Comparison of ENCODE assay signal across 19 cellular contexts in genomic region chr19:40392123-40392522, GRCh38. TPM values are rescaled to one million over a fixed set of nuclear protein-coding genes. Genes with fewer than 3 reads are reported as not detected.
DNase-seq lines count a peak whose midpoint lies in the region; ATAC-seq and TF ChIP-seq lines count a peak whose summit lies in the region.
"Had no signal": no experiment of that assay in that cellular context is flagged by ENCODE, and none has a peak within 500 bp of the region (broad histone marks: within the 10 kb centered on the region; RNA-seq: fewer than 3 reads in every experiment).

No MANE protein-coding gene starts in this region.

- POLR2A ChIA-PET in PC-9 (lab: Charles Lee; ENCODE audit: unreplicated experiment): no interaction called here

- H3K27me3 ChIP-seq in PC-9 (ENCODE audit: insufficient read depth, low read depth) (no peaks in the 10 kb centered on the region), lower lobe of right lung (ENCODE audit: low read depth) (no peaks in the 10 kb centered on the region)
- H3K27me3 ChIP-seq: BLaER1 had no signal

- ATAC-seq in lower lobe of right lung (no peak), GM21529 (IDR thresholded peaks at IDR 0.05; ENCODE audit: unreplicated experiment) (no peak), GM18505 (IDR thresholded peaks at IDR 0.05; ENCODE audit: unreplicated experiment) (no peak)
- ATAC-seq in stimulated activated effector memory CD8-positive, alpha-beta T cell treated with anti-CD3 and anti-CD28 coated beads, Interleukin-12 subunit alpha, Interleukin-12 subunit beta, amount 100 ng/mL, for 72 hours: no peak
- ATAC-seq: CD8-positive, alpha-beta T cell had no signal

- H3K4me3 ChIP-seq in PC-9: no peak overlapping the region
- H3K4me3 ChIP-seq in lower lobe of right lung: no peak overlapping the region
- H3K4me3 ChIP-seq: BLaER1, GM23248 had no signal

- peak overlapping the region; percentile 73; the same call in 1 of the 2 replicates for H2AFZ ChIP-seq in PC-9
- H2AFZ ChIP-seq: GM23248 had no signal

- DNase-seq in PC-9 (no peak), lower lobe of right lung (no peak), immature natural killer cell (no peak), nucleus accumbens (lab: John Stamatoyannopoulos, UW) (no peak)
- no peak for DNase-seq in stimulated activated effector memory CD8-positive, alpha-beta T cell treated with anti-CD3 and anti-CD28 coated beads, Interleukin-12 subunit alpha, Interleukin-12 subunit beta, amount 100 ng/mL, for 72 hours (ENCODE audit: low spot score in 2 of 2)
- DNase-seq: CD8-positive, alpha-beta T cell; DMS79; GM23248; KG1; NCI-H1105 treated with DMSO at 0.1 percent for 48 hours; NCI-H1694; NCI-H748 treated with DMSO at 0.1 percent for 48 hours; NK-92 treated with Interleukin-12 subunit alpha and Interleukin-12 subunit beta, amount 100 ng/mL, for 24 hours; Right ventricle myocardium superior had no signal

- no peaks in the 10 kb centered on the region for H3K9me2 ChIP-seq in PC-9 (ENCODE audit: insufficient read depth)

- H4K20me1 ChIP-seq in PC-9 (ENCODE audit: insufficient read depth): no peaks in the 10 kb centered on the region
- H4K20me1 ChIP-seq: BLaER1 had no signal

- no peak overlapping the region for H3K4me3 Mint-ChIP-seq in stimulated activated effector memory CD8-positive, alpha-beta T cell treated with anti-CD3 and anti-CD28 coated beads, Interleukin-12 subunit alpha, Interleukin-12 subunit beta, amount 100 ng/mL, for 72 hours
- no peak overlapping the region for H3K4me3 Mint-ChIP-seq in immature natural killer cell
- H3K4me3 Mint-ChIP-seq: CD8-positive, alpha-beta T cell had no signal

- peaks cover 0 to 2% (median 1%) of the 10 kb centered on the region in 3 donors for H3K27me3 Mint-ChIP-seq in immature natural killer cell (ENCODE audit: low read depth in 3 of 3)

- no peaks in the 10 kb centered on the region for H3K9me3 Mint-ChIP-seq in stimulated activated effector memory CD8-positive, alpha-beta T cell treated with anti-CD3 and anti-CD28 coated beads, Interleukin-12 subunit alpha, Interleukin-12 subunit beta, amount 100 ng/mL, for 72 hours
- H3K9me3 Mint-ChIP-seq in immature natural killer cell: no peaks in the 10 kb centered on the region
- H3K9me3 Mint-ChIP-seq: CD8-positive, alpha-beta T cell had no signal

- intact Hi-C loops in PC-9 (cut with micrococcal nuclease; ENCODE audit: unreplicated experiment): loop anchor here (2.0 to 10.0 kb wide), 3 partner anchors 45 to 133 kb away; partner anchors contain the start of genes BLVRB, C19orf47 and PLD3
- intact Hi-C loops in lower lobe of right lung (cut with DNase I): no loop called here

- no peak for TF ChIP-seq CTCF in C4-2B (conservative IDR thresholded peaks at IDR 0.05)
- TF ChIP-seq CTCF in PC-9 (conservative IDR thresholded peaks at IDR 0.05): no peak
- no peak for TF ChIP-seq CTCF in lower lobe of right lung (IDR thresholded peaks at IDR 0.05)

- H3K36me3 Mint-ChIP-seq in stimulated activated effector memory CD8-positive, alpha-beta T cell treated with anti-CD3 and anti-CD28 coated beads, Interleukin-12 subunit alpha, Interleukin-12 subunit beta, amount 100 ng/mL, for 72 hours: no peaks in the 10 kb centered on the region
- H3K36me3 Mint-ChIP-seq in immature natural killer cell: no peaks in the 10 kb centered on the region
- H3K36me3 Mint-ChIP-seq: CD8-positive, alpha-beta T cell had no signal

- no peaks in the 10 kb centered on the region for H3K4me1 Mint-ChIP-seq in stimulated activated effector memory CD8-positive, alpha-beta T cell treated with anti-CD3 and anti-CD28 coated beads, Interleukin-12 subunit alpha, Interleukin-12 subunit beta, amount 100 ng/mL, for 72 hours
- H3K4me1 Mint-ChIP-seq in immature natural killer cell: no peaks in the 10 kb centered on the region

- H3K4me2 ChIP-seq in PC-9: peak overlapping the region; percentile 77
- H3K4me2 ChIP-seq: BLaER1 had no signal

- BruUV-seq in PC-9 (replicated peaks; lab: Mats Ljungman, UMichigan): no TSS peak

- CTCF ChIA-PET in PC-9 (lab: Charles Lee): no interaction called here

- no peaks in the 10 kb centered on the region for H3K79me2 ChIP-seq in PC-9 (ENCODE audit: low read depth)

- peaks cover 18% of the 10 kb centered on the region for H3K4me1 ChIP-seq in PC-9 (replicated peaks; ENCODE audit: insufficient read depth)
- H3K4me1 ChIP-seq in lower lobe of right lung: peaks cover 15% of the 10 kb centered on the region

- no peaks in the 10 kb centered on the region; the same call in 1 of the 2 replicates for H3F3A ChIP-seq in PC-9 (ENCODE audit: insufficient read depth, low read depth)

- H3K36me3 ChIP-seq in PC-9 (ENCODE audit: low read depth) (no peaks in the 10 kb centered on the region), lower lobe of right lung (peaks cover 16% of the 10 kb centered on the region)
- H3K36me3 ChIP-seq: BLaER1 had no signal

- H3K9me3 ChIP-seq in PC-9 (ENCODE audit: insufficient read depth, low read depth) (no peaks in the 10 kb centered on the region), lower lobe of right lung (no peaks in the 10 kb centered on the region)
- H3K9me3 ChIP-seq: BLaER1 had no signal

- no peak for TF ChIP-seq POLR2A in GM18505 (IDR thresholded peaks at IDR 0.05; ENCODE audit: borderline replicate concordance, extremely low read depth, insufficient read depth, insufficient read length)

- H3K27ac Mint-ChIP-seq in stimulated activated effector memory CD8-positive, alpha-beta T cell treated with anti-CD3 and anti-CD28 coated beads, Interleukin-12 subunit alpha, Interleukin-12 subunit beta, amount 100 ng/mL, for 72 hours: peak overlapping the region; percentile 4
- no peak overlapping the region for H3K27ac Mint-ChIP-seq in immature natural killer cell
- H3K27ac Mint-ChIP-seq: CD8-positive, alpha-beta T cell had no signal

- H3K27ac ChIP-seq in C4-2B: peak overlapping the region; percentile 28; the same call in 1 of the 2 replicates
- no peak overlapping the region for H3K27ac ChIP-seq in PC-9
- peak overlapping the region; percentile 56 for H3K27ac ChIP-seq in lower lobe of right lung
- H3K27ac ChIP-seq: BLaER1, GM23248 had no signal

RNA-seq across cellular contexts. Expression of gene HIPK4, which starts 2.1 kb away (rescaled TPM):
- 0.37 and 0.38 TPM in 2 replicates for total RNA-seq in PC-9 (2021)
- total RNA-seq in lower lobe of right lung: 0.21 TPM
- polyA plus RNA-seq in immature natural killer cell: under 1 TPM in 1 of 3 donors, not detected in 2; 0.15 TPM
- total RNA-seq: HepG2, Right ventricle myocardium superior had no signal

RNA-seq across cellular contexts. Expression of gene PRX, which starts 21.1 kb away (rescaled TPM):
- total RNA-seq in PC-9 (2021): 6.6 and 9.2 TPM in 2 replicates
- 51.5 TPM for total RNA-seq in lower lobe of right lung
- 10 to 100 TPM in 1 of 3 donors, 1 to 10 TPM in 1, under 1 TPM in 1; 0.62 to 13.0 (median 1.2) TPM for polyA plus RNA-seq in immature natural killer cell

RNA-seq across cellular contexts. Expression of gene SERTAD1, which starts 33.7 kb away (rescaled TPM):
- total RNA-seq in PC-9 (2021): 7.8 and 8.5 TPM in 2 replicates
- 17.6 TPM for total RNA-seq in lower lobe of right lung
- polyA plus RNA-seq in immature natural killer cell: 10 to 100 TPM; 45.2 to 55.2 (median 49.3) TPM

RNA-seq across cellular contexts. Expression of gene PLD3, which starts 43.6 kb away (rescaled TPM):
- total RNA-seq in PC-9 (2021): 146 and 187 TPM in 2 replicates
- total RNA-seq in lower lobe of right lung: 355 TPM
- 10 to 100 TPM; 60.8 to 94.9 (median 63.7) TPM for polyA plus RNA-seq in immature natural killer cell

RNA-seq across cellular contexts. Expression of gene C19orf47, which starts 43.9 kb away (rescaled TPM):
- 17.3 and 21.2 TPM in 2 replicates for total RNA-seq in PC-9 (2021)
- 15.7 TPM for total RNA-seq in lower lobe of right lung
- 10 to 100 TPM; 10.0 to 14.1 (median 12.5) TPM for polyA plus RNA-seq in immature natural killer cell
